ENCODE assay signal across 35 cellular contexts in genomic region chr12:102748704-102749103, GRCh38.
"Had no signal": no experiment of that assay in that cellular context is flagged by ENCODE, and none has a peak within 500 bp of the region (broad histone marks: within the 10 kb centered on the region; RNA-seq: fewer than 3 reads in every experiment).

No MANE protein-coding gene starts in this region.

- H3K36me3 ChIP-seq: MG63 had no signal

- H3K4me3 ChIP-seq: MG63 had no signal

- H3K9me3 ChIP-seq: MG63 had no signal

- DNase-seq: Karpas-422, Kasumi-1, MG63, MM.1S, MV-4-11, NCI-H1048, NCI-H1092, NCI-H1092 treated with DMSO at 0.1 percent for 48 hours, NCI-H1105, NCI-H1105 treated with DMSO at 0.1 percent for 48 hours, NCI-H1417, NCI-H1417 treated with DMSO at 0.1 percent for 48 hours, NCI-H1436, NCI-H1436 treated with DMSO at 0.1 percent for 48 hours, NCI-H146, NCI-H1694, NCI-H1694 treated with DMSO at 0.1 percent for 48 hours, NCI-H187, NCI-H187 treated with DMSO at 0.1 percent for 48 hours, NCI-H1930, NCI-H2029, NCI-H2029 treated with DMSO at 0.1 percent for 48 hours, NCI-H2081, NCI-H2081 treated with DMSO at 0.1 percent for 48 hours, NCI-H2107, NCI-H2171, NCI-H2171 treated with DMSO at 0.1 percent for 48 hours, NCI-H2227 treated with DMSO at 0.1 percent for 48 hours, NCI-H226, NCI-H345, NCI-H446, NCI-H446 treated with DMSO at 0.1 percent for 48 hours, NCI-H510A, NCI-H510A treated with DMSO at 0.1 percent for 48 hours, NCI-H524 had no signal

- H3K27me3 ChIP-seq: MG63 had no signal
